In the genomic region with DNA sequence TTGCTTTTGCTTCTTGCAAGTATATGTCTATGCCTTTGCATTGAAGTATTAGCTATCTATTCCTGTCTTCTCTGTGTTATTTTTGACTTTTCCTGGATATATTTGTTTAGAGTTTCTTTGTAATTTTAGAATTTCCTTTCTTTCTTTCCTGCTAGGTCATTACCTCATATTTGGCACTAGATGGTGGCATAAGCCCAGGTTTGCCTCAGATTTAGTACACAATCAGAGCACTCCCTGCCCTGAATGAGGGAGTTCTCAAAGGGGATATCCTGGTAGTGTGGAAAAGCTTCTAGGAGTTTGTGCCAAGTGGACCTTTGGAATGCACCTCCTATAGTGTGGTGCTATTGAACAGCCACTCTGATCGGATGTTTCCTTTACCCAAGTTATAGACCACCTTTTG, we compare ENCODE assay signal across 8 cellular contexts.
DNase-seq lines count a peak whose midpoint lies in the region; ATAC-seq and TF ChIP-seq lines count a peak whose summit lies in the region.

No MANE protein-coding gene starts in this region.

- H3K27ac ChIP-seq in thyroid gland: no peak overlapping the region

- peak; percentile 53 for DNase-seq in NCI-H1436 (lab: John Stamatoyannopoulos, UW)
- no peak for DNase-seq in NCI-H1436 treated with DMSO at 0.1 percent for 48 hours (lab: John Stamatoyannopoulos, UW)
- peak; percentile 5 for DNase-seq in NCI-H2196 (lab: John Stamatoyannopoulos, UW; ENCODE audit: unreplicated experiment)
- peak; percentile 30 for DNase-seq in cerebellar cortex (ENCODE audit: low spot score)
- peak; percentile 39 for DNase-seq in retina
- no peak for DNase-seq in thyroid gland

- no peaks in the 10 kb centered on the region for H3K27me3 ChIP-seq in thyroid gland

- H3K4me3 ChIP-seq in thyroid gland (replicated peaks in 1 of 3): no peak overlapping the region

- TF ChIP-seq CTCF in thyroid gland (IDR thresholded peaks at IDR 0.05): no peak

- TF ChIP-seq POLR2A in thyroid gland (IDR thresholded peaks at IDR 0.05): no peak

- WGBS in thyroid gland, 2 donors: 29 to 58% methylated on average over 1 of the region's 1 CpG

- intact Hi-C loops in thyroid gland (cut with DNase I): no loop called here

- no peaks in the 10 kb centered on the region for H3K9me3 ChIP-seq in thyroid gland

- ATAC-seq in HG03469 (IDR thresholded peaks at IDR 0.05; ENCODE audit: unreplicated experiment) (no peak), HG03025 (IDR thresholded peaks at IDR 0.05; ENCODE audit: low FRiP score, unreplicated experiment) (no peak)

- no peaks in the 10 kb centered on the region for H3K36me3 ChIP-seq in thyroid gland

- H3K4me1 ChIP-seq in thyroid gland: no peaks in the 10 kb centered on the region

Comparison
In these comparisons a context has a peak if more than half of its experiments do, and no peak if none do; other contexts are left out.
1. DNase-seq: peak in NCI-H1436 (single experiment), NCI-H2196 (single experiment), cerebellar cortex (single experiment) and retina (single experiment); none in NCI-H1436 treated with DMSO at 0.1 percent for 48 hours (single experiment) and thyroid gland (0 of 2).